ENCODE assay signal across 19 cellular contexts in the genomic region with DNA sequence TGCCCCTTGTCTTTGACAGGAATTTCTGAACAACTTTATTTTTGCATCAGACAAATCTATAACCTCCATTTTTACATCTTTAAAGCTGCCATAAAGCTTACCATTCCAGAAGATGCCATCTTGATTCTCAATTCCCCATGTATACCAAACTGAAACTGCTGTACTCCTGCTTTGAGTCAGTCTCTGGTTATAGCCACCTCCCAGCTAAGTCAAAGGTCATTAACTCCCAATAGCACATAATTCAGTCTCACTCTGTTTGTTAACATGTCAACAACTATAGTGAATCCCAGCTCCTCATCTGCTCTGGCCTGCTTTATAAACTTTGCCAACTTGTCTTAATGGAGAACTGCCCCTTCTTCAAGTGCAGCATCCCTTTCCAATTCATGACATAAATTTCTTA.
DNase-seq lines count a peak whose midpoint lies in the region; ATAC-seq lines count a peak whose summit lies in the region.
"Had no signal": no experiment of that assay in that cellular context is flagged by ENCODE, and none has a peak within 500 bp of the region (broad histone marks: within the 10 kb centered on the region; RNA-seq: fewer than 3 reads in every experiment).

No MANE protein-coding gene starts in this region.

- DNase-seq in CD4-positive, alpha-beta memory T cell, result no peak
- no peak for DNase-seq in Ammon's horn (ENCODE audit: low spot score)
- DNase-seq in Karpas-422, result no peak
- no peak for DNase-seq in KG1 (lab: John Stamatoyannopoulos, UW)
- DNase-seq: activated CD4-positive, alpha-beta T cell treated with anti-CD3 and anti-CD28 coated beads for 48 hours; activated gamma-delta T cell; GF-D8; mucosa of descending colon; NCI-H524 treated with DMSO at 0.1 percent for 48 hours; retina; thyroid gland had no signal

- no peak overlapping the region for H3K9ac ChIP-seq in Karpas-422 (ENCODE audit: low read length)

- H3K4me1 ChIP-seq in CD4-positive, alpha-beta memory T cell (ENCODE audit: insufficient read depth, low read length), result no peaks in the 10 kb centered on the region
- peaks cover 11% of the 10 kb centered on the region for H3K4me1 ChIP-seq in Karpas-422 (ENCODE audit: low read length)
- H3K4me1 ChIP-seq: thyroid gland had no signal

- CTCF ChIA-PET in CD4-positive, alpha-beta memory T cell (lab: Charles Lee; ENCODE audit: partially characterized antibody), result no interaction called here

- H3K27me3 Mint-ChIP-seq in CD4-positive, alpha-beta memory T cell, result no peaks in the 10 kb centered on the region

- H3K4me1 Mint-ChIP-seq in CD4-positive, alpha-beta memory T cell, result no peaks in the 10 kb centered on the region

- peaks cover 0 to 4% (median 0%) of the 10 kb centered on the region in 8 donors for H3K9me3 Mint-ChIP-seq in CD4-positive, alpha-beta memory T cell

- H3K27me3 ChIP-seq in CD4-positive, alpha-beta memory T cell (ENCODE audit: insufficient read depth, low read length), result no peaks in the 10 kb centered on the region
- H3K27me3 ChIP-seq in Karpas-422 (ENCODE audit: low read length), result no peaks in the 10 kb centered on the region
- H3K27me3 ChIP-seq: thyroid gland had no signal

- no peak overlapping the region for H3K27ac Mint-ChIP-seq in CD4-positive, alpha-beta memory T cell

- no peak overlapping the region for H3K4me3 ChIP-seq in CD4-positive, alpha-beta memory T cell (ENCODE audit: low read length in 2 of 2)
- H3K4me3 ChIP-seq in Karpas-422 (ENCODE audit: low read length), result no peak overlapping the region
- H3K4me3 ChIP-seq: mucosa of descending colon, SK-N-MC, thyroid gland had no signal

- no peaks in the 10 kb centered on the region for H3K9me3 ChIP-seq in CD4-positive, alpha-beta memory T cell (ENCODE audit: control insufficient read depth in 1 of 2, low read length in 2 of 2)
- no peaks in the 10 kb centered on the region for H3K9me3 ChIP-seq in Karpas-422 (ENCODE audit: low read length)
- H3K9me3 ChIP-seq: mucosa of descending colon, thyroid gland had no signal

- intact Hi-C loops in CD4-positive, alpha-beta memory T cell (cut with micrococcal nuclease), result no loop called here

- H3K36me3 ChIP-seq in CD4-positive, alpha-beta memory T cell (ENCODE audit: insufficient read depth, low read length), result no peaks in the 10 kb centered on the region
- H3K36me3 ChIP-seq in Karpas-422 (ENCODE audit: insufficient read depth, low read length), result no peaks in the 10 kb centered on the region
- H3K36me3 ChIP-seq: thyroid gland had no signal

- H3K4me2 ChIP-seq in Karpas-422 (ENCODE audit: low read depth, low read length, poor library complexity, severe bottlenecking), result no peak overlapping the region

- no peaks in the 10 kb centered on the region for H3K9me2 ChIP-seq in Karpas-422 (replicated peaks; ENCODE audit: insufficient read depth, low read length)

- H3K36me3 Mint-ChIP-seq in CD4-positive, alpha-beta memory T cell, result no peaks in the 10 kb centered on the region

- no peaks in the 10 kb centered on the region for H3K79me2 ChIP-seq in Karpas-422 (ENCODE audit: low read length)

- ATAC-seq in GM18861 (IDR thresholded peaks at IDR 0.05; ENCODE audit: unreplicated experiment) (peak; percentile 97), GM21423 (IDR thresholded peaks at IDR 0.05; ENCODE audit: unreplicated experiment) (peak; percentile 98), HG02981 (IDR thresholded peaks at IDR 0.05; ENCODE audit: unreplicated experiment) (peak; percentile 99), HG03575 (IDR thresholded peaks at IDR 0.05; ENCODE audit: extremely low read depth, insufficient number of reproducible peaks, low FRiP score, unreplicated experiment) (peak; percentile 96)
- ATAC-seq: esophagus mucosa, HCT116, mucosa of descending colon had no signal

- no peak overlapping the region for H3K27ac ChIP-seq in CD4-positive, alpha-beta memory T cell (ENCODE audit: low read depth, low read length)
- no peak overlapping the region for H3K27ac ChIP-seq in Karpas-422 (ENCODE audit: low read length)
- H3K27ac ChIP-seq: C4-2B, SK-N-MC, thyroid gland had no signal

- H2AFZ ChIP-seq in Karpas-422 (ENCODE audit: low read length), result no peak overlapping the region

- no peaks in the 10 kb centered on the region for H4K20me1 ChIP-seq in Karpas-422 (ENCODE audit: insufficient read depth, low read depth, low read length)

- POLR2A ChIA-PET in CD4-positive, alpha-beta memory T cell (lab: Charles Lee; ENCODE audit: partially characterized antibody), result no interaction called here

- H3K4me3 Mint-ChIP-seq in CD4-positive, alpha-beta memory T cell, result no peak overlapping the region
